ENCODE assay signal across 27 cellular contexts in genomic region chr5:76704131-76704663, GRCh38.
"Had no signal": no experiment of that assay in that cellular context is flagged by ENCODE, and none has a peak within 500 bp of the region (broad histone marks: within the 10 kb centered on the region; RNA-seq: fewer than 3 reads in every experiment).

No MANE protein-coding gene starts in this region.

- H3K4me1 Mint-ChIP-seq: activated naive CD8-positive, alpha-beta T cell treated with anti-CD3 and anti-CD28 coated beads, Interleukin-2, amount 50 U/mL, for 24 hours had no signal

- DNase-seq: activated B cell treated with CpG ODN at 0.5 μM for 24 hours; activated CD4-positive, alpha-beta memory T cell treated with anti-CD3 and anti-CD28 coated beads for 36 hours; activated CD4-positive, alpha-beta T cell treated with anti-CD3 and anti-CD28 coated beads for 1 hour; activated CD4-positive, alpha-beta T cell treated with anti-CD3 and anti-CD28 coated beads, Interleukin-2, amount 10 ng/mL, durations not matched to agents 24 days and 14 days; activated CD8-positive, alpha-beta memory T cell treated with anti-CD3 and anti-CD28 coated beads for 24 hours; activated effector memory CD4-positive, alpha-beta T cell treated with anti-CD3 and anti-CD28 coated beads, Interleukin-2, amount 50 U/mL, for 16 hours; activated naive CD4-positive, alpha-beta T cell treated with Interleukin-2 at 50 U/mL for 16 hours; activated naive CD8-positive, alpha-beta T cell treated with anti-CD3 and anti-CD28 coated beads, Interleukin-2, amount 50 U/mL, for 24 hours; activated T-cell treated with anti-CD3 and anti-CD28 coated beads, Interleukin-2, amount 50 U/mL, for 4 hours; amniotic stem cell; cerebellar nuclear complex; Kasumi-1; NCI-H1048; NCI-H146; NCI-H187 treated with DMSO at 0.1 percent for 48 hours; NCI-H2081 treated with DMSO at 0.1 percent for 48 hours; NCI-H446; NCI-H524; SIG-M5; T-helper 2 cell; T1000 had no signal

- H3K9me3 ChIP-seq: ascending aorta had no signal

- H3K27me3 Mint-ChIP-seq: activated B cell treated with CpG ODN at 0.5 μM for 24 hours; activated CD4-positive, alpha-beta memory T cell treated with anti-CD3 and anti-CD28 coated beads for 36 hours; activated CD4-positive, alpha-beta T cell treated with anti-CD3 and anti-CD28 coated beads, Interleukin-2, amount 10 ng/mL, durations not matched to agents 24 days and 14 days; activated naive CD8-positive, alpha-beta T cell treated with anti-CD3 and anti-CD28 coated beads, Interleukin-2, amount 50 U/mL, for 24 hours; brain had no signal

- H3K27ac ChIP-seq: ascending aorta, cardiac muscle cell, PC-9 had no signal

- H3K4me1 ChIP-seq: ascending aorta had no signal

- H3K4me3 ChIP-seq: ascending aorta, cardiac muscle cell, PC-9 had no signal

- H3K9me3 Mint-ChIP-seq: activated B cell treated with CpG ODN at 0.5 μM for 24 hours; activated CD4-positive, alpha-beta memory T cell treated with anti-CD3 and anti-CD28 coated beads for 36 hours; activated CD4-positive, alpha-beta T cell treated with anti-CD3 and anti-CD28 coated beads, Interleukin-2, amount 10 ng/mL, durations not matched to agents 24 days and 14 days; activated naive CD4-positive, alpha-beta T cell treated with anti-CD3 and anti-CD28 coated beads, Interleukin-2, amount 50 U/mL, for 72 hours; activated naive CD8-positive, alpha-beta T cell treated with anti-CD3 and anti-CD28 coated beads, Interleukin-2, amount 50 U/mL, for 24 hours; activated T-cell treated with anti-CD3 and anti-CD28 coated beads, Interleukin-2, amount 50 U/mL, for 4 hours; brain had no signal

- FAIRE-seq: TTC549 had no signal

- H3K27me3 ChIP-seq: ascending aorta, cardiac muscle cell had no signal

- H3K27ac Mint-ChIP-seq: activated B cell treated with CpG ODN at 0.5 μM for 24 hours; activated CD4-positive, alpha-beta memory T cell treated with anti-CD3 and anti-CD28 coated beads for 36 hours; activated CD4-positive, alpha-beta T cell treated with anti-CD3 and anti-CD28 coated beads, Interleukin-2, amount 10 ng/mL, durations not matched to agents 24 days and 14 days; activated naive CD8-positive, alpha-beta T cell treated with anti-CD3 and anti-CD28 coated beads, Interleukin-2, amount 50 U/mL, for 24 hours had no signal

- H3K36me3 ChIP-seq: ascending aorta, cardiac muscle cell had no signal

- ATAC-seq: activated naive CD4-positive, alpha-beta T cell treated with anti-CD3 and anti-CD28 coated beads, Interleukin-2, amount 50 U/mL, for 72 hours; activated naive CD8-positive, alpha-beta T cell treated with anti-CD3 and anti-CD28 coated beads, Interleukin-2, amount 50 U/mL, for 24 hours; activated T-cell treated with anti-CD3 and anti-CD28 coated beads, Interleukin-2, amount 50 U/mL, for 4 hours had no signal

- H3K4me3 Mint-ChIP-seq: activated B cell treated with CpG ODN at 0.5 μM for 24 hours; activated CD4-positive, alpha-beta memory T cell treated with anti-CD3 and anti-CD28 coated beads for 36 hours; activated CD4-positive, alpha-beta T cell treated with anti-CD3 and anti-CD28 coated beads, Interleukin-2, amount 10 ng/mL, durations not matched to agents 24 days and 14 days; activated naive CD8-positive, alpha-beta T cell treated with anti-CD3 and anti-CD28 coated beads, Interleukin-2, amount 50 U/mL, for 24 hours; activated T-cell treated with anti-CD3 and anti-CD28 coated beads, Interleukin-2, amount 50 U/mL, for 4 hours; brain had no signal
